20 cellular contexts compared by ENCODE assay signal in the genomic region with DNA sequence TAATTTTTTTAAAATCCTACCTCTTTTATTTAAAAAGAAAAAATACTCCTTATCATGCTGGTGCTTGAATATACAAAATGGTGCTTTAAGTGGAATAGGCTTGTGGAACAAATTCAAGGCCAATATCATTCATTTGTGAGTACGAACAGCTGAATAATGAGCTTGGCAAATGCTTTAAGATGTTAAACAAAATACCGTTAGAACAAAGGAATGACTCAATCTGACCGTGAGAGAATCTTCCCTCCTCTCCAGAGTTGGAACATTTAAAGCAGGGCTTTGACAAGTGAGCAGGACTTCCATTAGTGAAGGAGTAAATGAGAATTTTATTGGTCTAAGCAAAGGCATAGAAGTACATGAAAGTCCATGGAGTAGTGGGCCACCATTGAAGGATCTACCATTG.
A peak's percentile ranks its signal among the peaks of the same experiment; 100 is the strongest.
DNase-seq lines count a peak whose midpoint lies in the region; ATAC-seq lines count a peak whose summit lies in the region.
"Had no signal": no experiment of that assay in that cellular context is flagged by ENCODE, and none has a peak within 500 bp of the region (broad histone marks: within the 10 kb centered on the region; RNA-seq: fewer than 3 reads in every experiment).

No MANE protein-coding gene starts in this region.

- H3K27ac ChIP-seq in caudate nucleus (ENCODE audit: low read depth, low read length): peak overlapping the region; percentile 27
- H3K27ac ChIP-seq: KMS-11, prostate gland had no signal

- peak; percentile 40 for DNase-seq in AG08395 (ENCODE audit: low spot score)
- peak; percentile 91 for DNase-seq in LHCN-M2 (ENCODE audit: low read depth)
- DNase-seq in caudate nucleus (lab: John Stamatoyannopoulos, UW): no peak
- peak; percentile 62 for DNase-seq in iris pigment epithelial cell (ENCODE audit: low read depth)
- no peak for DNase-seq in amniotic stem cell (lab: John Stamatoyannopoulos, UW)
- no peak for DNase-seq in NOMO-1 (lab: John Stamatoyannopoulos, UW; ENCODE audit: unreplicated experiment in 2 of 2)
- DNase-seq in T-helper 2 cell: no peak
- DNase-seq: activated CD4-positive, alpha-beta T cell treated with anti-CD3 and anti-CD28 coated beads, Interleukin-2, amount 50 U/mL, for 48 hours; activated gamma-delta T cell treated with Interleukin-2 at 50 U/mL for 16 hours; anterior cingulate cortex; CD4-positive, alpha-beta T cell; foreskin melanocyte; left cardiac atrium; NCI-H1048; NCI-H69; substantia nigra; T-helper 17 cell had no signal

- ATAC-seq in GM18511 (IDR thresholded peaks at IDR 0.05; ENCODE audit: unreplicated experiment): no peak
- ATAC-seq: left cardiac atrium, T-helper 17 cell had no signal

Comparison
In these comparisons a context has a peak if more than half of its experiments do, and no peak if none do; other contexts are left out.
1. DNase-seq: peak in AG08395 (single experiment), LHCN-M2 (single experiment) and iris pigment epithelial cell (single experiment); none in caudate nucleus (0 of 61), amniotic stem cell (single experiment), NOMO-1 (0 of 2) and T-helper 2 cell (0 of 5).